Comparison of ENCODE assay signal across 21 cellular contexts in genomic region chr5:158451983-158452710, GRCh38.
DNase-seq lines count a peak whose midpoint lies in the region; ATAC-seq lines count a peak whose summit lies in the region.
"Had no signal": no experiment of that assay in that cellular context is flagged by ENCODE, and none has a peak within 500 bp of the region (broad histone marks: within the 10 kb centered on the region; RNA-seq: fewer than 3 reads in every experiment).

No MANE protein-coding gene starts in this region.

- H3K27me3 Mint-ChIP-seq in activated T-helper 1 cell treated with anti-CD3 and anti-CD28 coated beads, Interleukin-12 subunit alpha, Interleukin-12 subunit beta, Interleukin-2, Interleukin-4 antibody, amounts not matched to agents 30 ng/mL and 10 ng/mL and 1 ng/mL, durations not matched to agents 14 hours and 24 hours and 36 hours (ENCODE audit: insufficient read depth): no peaks in the 10 kb centered on the region
- H3K27me3 Mint-ChIP-seq: activated naive CD8-positive, alpha-beta T cell; naive B cell; stimulated activated naive CD8-positive, alpha-beta T cell treated with anti-CD3 and anti-CD28 coated beads, Interleukin-15, amount 100 ng/mL, for 72 hours had no signal

- H2AK5ac ChIP-seq in trophoblast cell (ENCODE audit: low read length): no peak overlapping the region

- H3K79me1 ChIP-seq in trophoblast cell (ENCODE audit: low read length): no peaks in the 10 kb centered on the region

- no peak overlapping the region for H3K4me2 ChIP-seq in trophoblast cell (ENCODE audit: low read length)

- H3K36me3 ChIP-seq in trophoblast cell (ENCODE audit: control insufficient read depth in 1 of 2, insufficient read depth in 2 of 2, low read length in 2 of 2): no peaks in the 10 kb centered on the region
- no peaks in the 10 kb centered on the region for H3K36me3 ChIP-seq in aorta (ENCODE audit: control insufficient read depth in 1 of 2, insufficient read depth in 2 of 2, low read length in 1 of 2)
- H3K36me3 ChIP-seq: upper lobe of left lung had no signal

- WGBS in trophoblast cell (ENCODE audit: extremely low coverage, insufficient coverage, insufficient read length): no CpG with 5 or more reads among the region's 14 CpGs
- WGBS in aorta, 2 donors: 61 to 65% methylated on average over 14 of the region's 14 CpGs

- no peak overlapping the region for H3K14ac ChIP-seq in trophoblast cell (ENCODE audit: low read length)

- H3K27ac Mint-ChIP-seq in activated T-helper 1 cell treated with anti-CD3 and anti-CD28 coated beads, Interleukin-12 subunit alpha, Interleukin-12 subunit beta, Interleukin-2, Interleukin-4 antibody, amounts not matched to agents 30 ng/mL and 10 ng/mL and 1 ng/mL, durations not matched to agents 14 hours and 24 hours and 36 hours: no peak overlapping the region
- H3K27ac Mint-ChIP-seq: activated naive CD8-positive, alpha-beta T cell; activated T-helper 2 cell treated with anti-CD3 and anti-CD28 coated beads, Interferon-gamma antibody, Interleukin-2, Interleukin-4, amounts not matched to agents 10 μg/mL and 5 μg/mL and 100 μg/mL, durations not matched to agents 14 hours and 24 hours and 36 hours; CD4-positive, CD25-positive, alpha-beta regulatory T cell; stimulated activated naive CD8-positive, alpha-beta T cell treated with anti-CD3 and anti-CD28 coated beads, Interleukin-15, amount 100 ng/mL, for 72 hours; WTC11 had no signal

- peaks cover 9% of the 10 kb centered on the region for H3K9me3 Mint-ChIP-seq in activated T-helper 1 cell treated with anti-CD3 and anti-CD28 coated beads, Interleukin-12 subunit alpha, Interleukin-12 subunit beta, Interleukin-2, Interleukin-4 antibody, amounts not matched to agents 30 ng/mL and 10 ng/mL and 1 ng/mL, durations not matched to agents 14 hours and 24 hours and 36 hours
- H3K9me3 Mint-ChIP-seq: activated T-helper 2 cell treated with anti-CD3 and anti-CD28 coated beads, Interferon-gamma antibody, Interleukin-2, Interleukin-4, amounts not matched to agents 10 μg/mL and 5 μg/mL and 100 μg/mL, durations not matched to agents 14 hours and 24 hours and 36 hours; stimulated activated naive CD8-positive, alpha-beta T cell treated with anti-CD3 and anti-CD28 coated beads, Interleukin-15, amount 100 ng/mL, for 72 hours had no signal

- H3K4me3 Mint-ChIP-seq in activated T-helper 1 cell treated with anti-CD3 and anti-CD28 coated beads, Interleukin-12 subunit alpha, Interleukin-12 subunit beta, Interleukin-2, Interleukin-4 antibody, amounts not matched to agents 30 ng/mL and 10 ng/mL and 1 ng/mL, durations not matched to agents 14 hours and 24 hours and 36 hours: no peak overlapping the region
- H3K4me3 Mint-ChIP-seq: activated naive CD8-positive, alpha-beta T cell; CD4-positive, CD25-positive, alpha-beta regulatory T cell; naive B cell; stimulated activated naive CD8-positive, alpha-beta T cell treated with anti-CD3 and anti-CD28 coated beads, Interleukin-15, amount 100 ng/mL, for 72 hours; WTC11 had no signal

- H2BK120ac ChIP-seq in trophoblast cell (ENCODE audit: insufficient read depth, low read length, poor library complexity): no peak overlapping the region

- H3K4ac ChIP-seq in trophoblast cell (ENCODE audit: low read depth, low read length): no peak overlapping the region

- H3K23ac ChIP-seq in trophoblast cell (ENCODE audit: low read length): no peak overlapping the region

- H3K4me3 ChIP-seq in trophoblast cell (ENCODE audit: low read depth, low read length) (no peak overlapping the region), aorta (ENCODE audit: low read length in 2 of 2) (no peak overlapping the region)
- H3K4me3 ChIP-seq: upper lobe of left lung had no signal

- intact Hi-C loops in Right ventricle myocardium inferior (cut with DNase I) (no loop called here), cardiac septum (cut with DNase I) (no loop called here), left cardiac atrium (cut with DNase I) (loop anchor here in 1 of 2 donors (10.0 kb wide), 1 partner anchor 277 kb away; no protein-coding TSS in a partner anchor), aorta (cut with DNase I) (loop anchor here in 1 of 2 donors (10.0 kb wide), 1 partner anchor 47 kb away; no protein-coding TSS in a partner anchor)
- intact Hi-C loops in activated T-helper 1 cell treated with anti-CD3 and anti-CD28 coated beads, Interleukin-12 subunit alpha, Interleukin-12 subunit beta, Interleukin-2, Interleukin-4 antibody, amounts not matched to agents 30 ng/mL and 10 ng/mL and 1 ng/mL, durations not matched to agents 14 hours and 24 hours and 36 hours (cut with micrococcal nuclease): no loop called here

- no peak overlapping the region for H3K9ac ChIP-seq in trophoblast cell (ENCODE audit: low read length)

- H3K4me1 ChIP-seq in trophoblast cell (ENCODE audit: control insufficient read depth in 1 of 2, insufficient read depth in 2 of 2, low read length in 2 of 2) (no peaks in the 10 kb centered on the region), aorta (ENCODE audit: control insufficient read depth in 1 of 2, insufficient read depth in 2 of 2, low read length in 2 of 2) (no peaks in the 10 kb centered on the region)
- H3K4me1 ChIP-seq: upper lobe of left lung had no signal

- H2BK5ac ChIP-seq in trophoblast cell (ENCODE audit: low read depth, low read length, poor library complexity): no peak overlapping the region

- DNase-seq in Right ventricle myocardium inferior (ENCODE audit: missing footprints): no peak
- DNase-seq in cardiac septum (ENCODE audit: low spot score): no peak
- peak; percentile 31 for DNase-seq in left cardiac atrium
- no peak for DNase-seq in trophoblast cell
- DNase-seq in aorta: peak in 1 of 2 donors; percentile 66
- DNase-seq in DMS 273 treated with DMSO at 0.1 percent for 48 hours (lab: John Stamatoyannopoulos, UW): no peak
- DNase-seq in SIG-M5 treated with dmso at 0.1 percent for 504 hours (lab: John Stamatoyannopoulos, UW; ENCODE audit: unreplicated experiment): no peak
- no peak for DNase-seq in activated T-helper 1 cell treated with anti-CD3 and anti-CD28 coated beads, Interleukin-12 subunit alpha, Interleukin-12 subunit beta, Interleukin-2, Interleukin-4 antibody, amounts not matched to agents 30 ng/mL and 10 ng/mL and 1 ng/mL, durations not matched to agents 14 hours and 24 hours and 36 hours (ENCODE audit: low spot score)
- DNase-seq: activated CD4-positive, alpha-beta T cell treated with anti-CD3 and anti-CD28 coated beads, Interleukin-2, amount 50 U/mL, for 4 hours; activated CD8-positive, alpha-beta memory T cell treated with anti-CD3 and anti-CD28 coated beads, Interleukin-2, amount 50 U/mL, for 48 hours; CD4-positive, CD25-positive, alpha-beta regulatory T cell; MM.1S; naive B cell; NCI-H345; NCI-H774; stimulated activated naive CD8-positive, alpha-beta T cell treated with anti-CD3 and anti-CD28 coated beads, Interleukin-15, amount 100 ng/mL, for 72 hours had no signal

- H3K18ac ChIP-seq in trophoblast cell (ENCODE audit: low read length): no peak overlapping the region

- peak overlapping the region; percentile 62 for H2AFZ ChIP-seq in trophoblast cell (ENCODE audit: insufficient read depth, low read length, poor library complexity)

- no peak overlapping the region for H4K91ac ChIP-seq in trophoblast cell (ENCODE audit: low read depth, low read length)

- peak; percentile 29 for ATAC-seq in Right ventricle myocardium inferior
- ATAC-seq in left cardiac atrium: peak; percentile 38 to 44
- peak; percentile 37 for ATAC-seq in aorta (ENCODE audit: low FRiP score)
- ATAC-seq: stimulated activated naive CD8-positive, alpha-beta T cell treated with anti-CD3 and anti-CD28 coated beads, Interleukin-15, amount 100 ng/mL, for 72 hours; WTC11 had no signal

- H3K36me3 Mint-ChIP-seq in activated T-helper 1 cell treated with anti-CD3 and anti-CD28 coated beads, Interleukin-12 subunit alpha, Interleukin-12 subunit beta, Interleukin-2, Interleukin-4 antibody, amounts not matched to agents 30 ng/mL and 10 ng/mL and 1 ng/mL, durations not matched to agents 14 hours and 24 hours and 36 hours (ENCODE audit: low read depth): no peaks in the 10 kb centered on the region
- H3K36me3 Mint-ChIP-seq: activated naive CD8-positive, alpha-beta T cell; CD4-positive, CD25-positive, alpha-beta regulatory T cell; naive B cell; WTC11 had no signal

- no peak overlapping the region for H4K8ac ChIP-seq in trophoblast cell (ENCODE audit: low read depth, low read length)

- peak overlapping the region; percentile 39 for H4K12ac ChIP-seq in trophoblast cell (ENCODE audit: low read depth, low read length)

- no peaks in the 10 kb centered on the region for H3K27me3 ChIP-seq in trophoblast cell (ENCODE audit: insufficient read depth, low read length)
- no peaks in the 10 kb centered on the region for H3K27me3 ChIP-seq in aorta (ENCODE audit: control insufficient read depth in 1 of 2, insufficient read depth in 2 of 2, low read length in 1 of 2)
- H3K27me3 ChIP-seq: upper lobe of left lung had no signal

- no peak overlapping the region for H2BK12ac ChIP-seq in trophoblast cell (ENCODE audit: low read length)

- H3K4me1 Mint-ChIP-seq in activated T-helper 1 cell treated with anti-CD3 and anti-CD28 coated beads, Interleukin-12 subunit alpha, Interleukin-12 subunit beta, Interleukin-2, Interleukin-4 antibody, amounts not matched to agents 30 ng/mL and 10 ng/mL and 1 ng/mL, durations not matched to agents 14 hours and 24 hours and 36 hours (ENCODE audit: low read depth): no peaks in the 10 kb centered on the region
- H3K4me1 Mint-ChIP-seq: CD4-positive, CD25-positive, alpha-beta regulatory T cell; WTC11 had no signal

- H3K27ac ChIP-seq in trophoblast cell (ENCODE audit: low read depth, low read length) (no peak overlapping the region), aorta (ENCODE audit: low read depth in 1 of 2, low read length in 2 of 2) (no peak overlapping the region)
- H3K27ac ChIP-seq: 22Rv1, upper lobe of left lung had no signal

- H3K79me2 ChIP-seq in trophoblast cell (ENCODE audit: control insufficient read depth, insufficient read depth, low read length, poor library complexity): no peaks in the 10 kb centered on the region

- no peaks in the 10 kb centered on the region for H3K9me3 ChIP-seq in trophoblast cell (ENCODE audit: insufficient read depth, low read depth, low read length)
- no peaks in the 10 kb centered on the region for H3K9me3 ChIP-seq in aorta (ENCODE audit: control insufficient read depth, low read length)
- H3K9me3 ChIP-seq: upper lobe of left lung had no signal
